Comparison of ENCODE assay signal across 1 cellular context in genomic region chr5:67066815-67067214, GRCh38.
TF ChIP-seq lines count a peak whose summit lies in the region.

No MANE protein-coding gene starts in this region.

TF ChIP-seq in GM12878, 131 proteins besides CTCF, POLR2A, EP300 and RAD21 (continued from another document):
- TF ChIP-seq PRDM15 (CRISPR knock-in tag; IDR thresholded peaks at IDR 0.05) = no peak
- TF ChIP-seq ZBTB40 (IDR thresholded peaks at IDR 0.05; ENCODE audit: borderline replicate concordance) = no peak
